17 cellular contexts compared by ENCODE assay signal in genomic region chr19:16454519-16454918, GRCh38. TPM values are rescaled to one million over a fixed set of nuclear protein-coding genes. Genes with fewer than 3 reads are reported as not detected.
A peak's percentile ranks its signal among the peaks of the same experiment; 100 is the strongest.
DNase-seq lines count a peak whose midpoint lies in the region; ATAC-seq and TF ChIP-seq lines count a peak whose summit lies in the region.
"Had no signal": no experiment of that assay in that cellular context is flagged by ENCODE, and none has a peak within 500 bp of the region (broad histone marks: within the 10 kb centered on the region; RNA-seq: fewer than 3 reads in every experiment).

No MANE protein-coding gene starts in this region.

- H3K27ac ChIP-seq in CD4-positive, CD25-positive, alpha-beta regulatory T cell (ENCODE audit: insufficient read depth, low read length, poor library complexity, severe bottlenecking): no peak overlapping the region
- no peak overlapping the region for H3K27ac ChIP-seq in trophoblast cell (ENCODE audit: low read depth, low read length)
- H3K27ac ChIP-seq: lower lobe of right lung, SJCRH30 had no signal

- no peaks in the 10 kb centered on the region for H3K27me3 Mint-ChIP-seq in CD4-positive, CD25-positive, alpha-beta regulatory T cell
- H3K27me3 Mint-ChIP-seq in WTC11 (ENCODE audit: low read depth): no peaks in the 10 kb centered on the region
- H3K27me3 Mint-ChIP-seq: activated naive CD8-positive, alpha-beta T cell treated with anti-CD3 and anti-CD28 coated beads, Interleukin-2, amount 10 ng/mL, durations not matched to agents 7 days and 5 days had no signal

- no peak overlapping the region for H2BK5ac ChIP-seq in trophoblast cell (ENCODE audit: low read depth, low read length, poor library complexity)

- no peak for TF ChIP-seq CTCF in WTC11 (IDR thresholded peaks at IDR 0.05)

- no peaks in the 10 kb centered on the region for H3K27me3 ChIP-seq in CD4-positive, CD25-positive, alpha-beta regulatory T cell (ENCODE audit: control insufficient read depth, insufficient read depth, low read length)
- no peaks in the 10 kb centered on the region for H3K27me3 ChIP-seq in trophoblast cell (ENCODE audit: insufficient read depth, low read length)
- no peaks in the 10 kb centered on the region for H3K27me3 ChIP-seq in HAP-1 (ENCODE audit: low read depth)
- H3K27me3 ChIP-seq: SJCRH30 had no signal

- peak overlapping the region; percentile 34 for H2BK120ac ChIP-seq in trophoblast cell (ENCODE audit: insufficient read depth, low read length, poor library complexity)

- no peaks in the 10 kb centered on the region for H3K9me3 ChIP-seq in CD4-positive, CD25-positive, alpha-beta regulatory T cell (ENCODE audit: control insufficient read depth in 2 of 2, low read length in 2 of 2)
- H3K9me3 ChIP-seq in trophoblast cell (ENCODE audit: insufficient read depth, low read depth, low read length) (no peaks in the 10 kb centered on the region), HAP-1 (no peaks in the 10 kb centered on the region)
- H3K9me3 ChIP-seq: lower lobe of right lung, SJCRH30 had no signal

- no peak overlapping the region for H2BK12ac ChIP-seq in trophoblast cell (ENCODE audit: low read length)

- H3K4me1 ChIP-seq in CD4-positive, CD25-positive, alpha-beta regulatory T cell (ENCODE audit: control insufficient read depth, insufficient read depth, low read length, poor library complexity, severe bottlenecking): peaks cover 22% of the 10 kb centered on the region
- H3K4me1 ChIP-seq in trophoblast cell (ENCODE audit: control insufficient read depth in 1 of 2, insufficient read depth in 2 of 2, low read length in 2 of 2) (peaks cover 28 to 34% of the 10 kb centered on the region in 2 experiments), HAP-1 (no peaks in the 10 kb centered on the region; the same call in 1 of the 2 replicates)

- no peak overlapping the region for H2AK5ac ChIP-seq in trophoblast cell (ENCODE audit: low read length)

- CTCF ChIA-PET in WTC11 (lab: Charles Lee): interaction anchor here (0.5 to 3.3 kb wide), 3 partner anchors 12 to 937 kb away, joined by 3 to 24 read pairs (median 4); partner anchors contain the start of genes C19orf44 and CALR3

- in situ Hi-C loops in HAP-1 (cut with MboI; ENCODE audit: low sequenced_read_pairs): no loop called here

- peak overlapping the region; percentile 34 for H3K4ac ChIP-seq in trophoblast cell (ENCODE audit: low read depth, low read length)

- peaks cover 4% of the 10 kb centered on the region for H3K36me3 Mint-ChIP-seq in CD4-positive, CD25-positive, alpha-beta regulatory T cell
- H3K36me3 Mint-ChIP-seq in WTC11: peaks cover 5% of the 10 kb centered on the region

- no peak overlapping the region for H2AFZ ChIP-seq in trophoblast cell (ENCODE audit: insufficient read depth, low read length, poor library complexity)

- H4K12ac ChIP-seq in trophoblast cell (ENCODE audit: low read depth, low read length): no peak overlapping the region

- no peak overlapping the region for H3K23ac ChIP-seq in trophoblast cell (ENCODE audit: low read length)

- H4K8ac ChIP-seq in trophoblast cell (ENCODE audit: low read depth, low read length): no peak overlapping the region

- no peaks in the 10 kb centered on the region for H3K36me3 ChIP-seq in CD4-positive, CD25-positive, alpha-beta regulatory T cell (ENCODE audit: control insufficient read depth, insufficient read depth, low read length)
- H3K36me3 ChIP-seq in trophoblast cell (ENCODE audit: control insufficient read depth in 1 of 2, insufficient read depth in 2 of 2, low read length in 2 of 2) (no peaks in the 10 kb centered on the region), HAP-1 (replicated peaks) (no peaks in the 10 kb centered on the region)
- H3K36me3 ChIP-seq: lower lobe of right lung had no signal

- H3K27ac Mint-ChIP-seq in CD4-positive, CD25-positive, alpha-beta regulatory T cell: peak overlapping the region; percentile 16 to 97 (median 16)
- peak overlapping the region; percentile 94 for H3K27ac Mint-ChIP-seq in WTC11
- H3K27ac Mint-ChIP-seq: activated naive CD8-positive, alpha-beta T cell treated with anti-CD3 and anti-CD28 coated beads, Interleukin-2, amount 10 ng/mL, durations not matched to agents 7 days and 5 days had no signal

- no peak for DNase-seq in CD4-positive, CD25-positive, alpha-beta regulatory T cell
- DNase-seq in WTC11 (ENCODE audit: low spot score): no peak
- DNase-seq in left ventricle myocardium superior: no peak
- DNase-seq in trophoblast cell: no peak
- DNase-seq in HAP-1 (ENCODE audit: low spot score in 2 of 2): no peak
- DNase-seq in activated CD4-positive, CD25-positive, alpha-beta regulatory T cell treated with anti-CD3 and anti-CD28 coated beads, Interleukin-2, amount 50 U/mL, for 72 hours: no peak
- no peak for DNase-seq in NCI-H446 (lab: John Stamatoyannopoulos, UW)
- DNase-seq: activated naive CD8-positive, alpha-beta T cell treated with anti-CD3 and anti-CD28 coated beads, Interleukin-2, amount 10 ng/mL, durations not matched to agents 7 days and 5 days; lower lobe of right lung; NCI-H2081; SJCRH30; stimulated activated CD4-positive, alpha-beta T cell treated with anti-CD3 and anti-CD28 coated beads, Interleukin-12 subunit alpha, Interleukin-12 subunit beta, amount 100 ng/mL, for 4 hours had no signal

- intact Hi-C loops in left ventricle myocardium superior (cut with micrococcal nuclease): no loop called here

- H3K9me3 Mint-ChIP-seq in CD4-positive, CD25-positive, alpha-beta regulatory T cell: peaks cover 0 to 3% (median 0%) of the 10 kb centered on the region in 7 donors
- H3K9me3 Mint-ChIP-seq in WTC11: no peaks in the 10 kb centered on the region

- H3K79me1 ChIP-seq in trophoblast cell (ENCODE audit: low read length): peaks cover 2% of the 10 kb centered on the region

- no CpG with 5 or more reads among the region's 5 CpGs for WGBS in trophoblast cell (ENCODE audit: extremely low coverage, insufficient coverage, insufficient read length)

- ATAC-seq in CD4-positive, CD25-positive, alpha-beta regulatory T cell (ENCODE audit: low read depth in 2 of 2): no peak
- no peak for ATAC-seq in WTC11
- ATAC-seq in left ventricle myocardium superior: peak; percentile 3
- ATAC-seq in HG03342 (IDR thresholded peaks at IDR 0.05; ENCODE audit: unreplicated experiment): no peak
- ATAC-seq: esophagus mucosa, lower lobe of right lung had no signal

- POLR2A ChIA-PET in WTC11 (lab: Charles Lee): no interaction called here

- no peak overlapping the region for H3K9ac ChIP-seq in trophoblast cell (ENCODE audit: low read length)

- no peak overlapping the region for H3K14ac ChIP-seq in trophoblast cell (ENCODE audit: low read length)

- no peak overlapping the region for H3K4me2 ChIP-seq in trophoblast cell (ENCODE audit: low read length)

- H3K4me1 Mint-ChIP-seq in CD4-positive, CD25-positive, alpha-beta regulatory T cell: peaks cover 0 to 63% (median 36%) of the 10 kb centered on the region in 4 donors
- peaks cover 46% of the 10 kb centered on the region for H3K4me1 Mint-ChIP-seq in WTC11

- H4K91ac ChIP-seq in trophoblast cell (ENCODE audit: low read depth, low read length): no peak overlapping the region

- H3K4me3 Mint-ChIP-seq in CD4-positive, CD25-positive, alpha-beta regulatory T cell: peak overlapping the region in 1 of 4 donors; percentile 38
- no peak overlapping the region for H3K4me3 Mint-ChIP-seq in WTC11
- H3K4me3 Mint-ChIP-seq: activated naive CD8-positive, alpha-beta T cell treated with anti-CD3 and anti-CD28 coated beads, Interleukin-2, amount 10 ng/mL, durations not matched to agents 7 days and 5 days had no signal

- H3K79me2 ChIP-seq in trophoblast cell (ENCODE audit: control insufficient read depth, insufficient read depth, low read length, poor library complexity): peaks cover 10% of the 10 kb centered on the region

- no peak overlapping the region for H3K4me3 ChIP-seq in CD4-positive, CD25-positive, alpha-beta regulatory T cell (ENCODE audit: low read depth, low read length)
- H3K4me3 ChIP-seq in trophoblast cell (ENCODE audit: low read depth, low read length) (no peak overlapping the region), HAP-1 (no peak overlapping the region)
- H3K4me3 ChIP-seq: lower lobe of right lung, SJCRH30 had no signal

- H3K18ac ChIP-seq in trophoblast cell (ENCODE audit: low read length): peak overlapping the region; percentile 43

TF ChIP-seq in WTC11, 78 proteins besides CTCF, POLR2A, EP300 and RAD21:
- TF ChIP-seq CREM (CRISPR knock-in tag; IDR thresholded peaks at IDR 0.05) (no peak), NR1H2 (CRISPR knock-in tag; IDR thresholded peaks at IDR 0.05) (no peak), NR3C1 (CRISPR knock-in tag; conservative IDR thresholded peaks at IDR 0.05; ENCODE audit: low read depth) (no peak)

RNA-seq across cellular contexts. Expression of gene EPS15L1, which starts 17.3 kb away (rescaled TPM):
- total RNA-seq in CD4-positive, CD25-positive, alpha-beta regulatory T cell: 47.8 TPM
- 1 to 10 TPM; 8.5 to 9.1 (median 8.8) TPM for polyA plus RNA-seq in CD4-positive, CD25-positive, alpha-beta regulatory T cell
- total RNA-seq in WTC11 (2021) (37.9 to 44.8 TPM (median 39.1 TPM) in 3 replicates), left ventricle myocardium superior (81.2 TPM)
- 18.1 and 19.9 TPM in 2 replicates for polyA plus RNA-seq in trophoblast cell (2013)

RNA-seq across cellular contexts. Expression of gene CALR3, which starts 41.4 kb away (rescaled TPM):
- total RNA-seq in CD4-positive, CD25-positive, alpha-beta regulatory T cell: not detected
- not detected for polyA plus RNA-seq in CD4-positive, CD25-positive, alpha-beta regulatory T cell
- total RNA-seq in WTC11 (2021) (0.21 to 0.87 TPM (median 0.50 TPM) in 3 replicates), left ventricle myocardium superior (not detected)
- polyA plus RNA-seq in trophoblast cell (2013): 0.12 and 0.25 TPM in 2 replicates
- total RNA-seq: activated naive CD8-positive, alpha-beta T cell treated with anti-CD3 and anti-CD28 coated beads, Interleukin-2, amount 10 ng/mL, durations not matched to agents 7 days and 5 days; cerebellum; esophagus mucosa; lower lobe of right lung; MCF 10A; omental fat pad; SJCRH30 had no signal

RNA-seq across cellular contexts. Expression of gene C19orf44, which starts 41.7 kb away (rescaled TPM):
- 1.9 TPM for total RNA-seq in CD4-positive, CD25-positive, alpha-beta regulatory T cell
- polyA plus RNA-seq in CD4-positive, CD25-positive, alpha-beta regulatory T cell: 1 to 10 TPM in 2 of 4 donors, under 1 TPM in 1, not detected in 1; 0.76 to 1.6 (median 1.5) TPM
- total RNA-seq in WTC11 (2021) (3.4 to 4.8 TPM (median 4.1 TPM) in 3 replicates), left ventricle myocardium superior (4.3 TPM)
- polyA plus RNA-seq in trophoblast cell (2013): 2.6 and 2.7 TPM in 2 replicates
